Comparison of ENCODE assay signal across 26 cellular contexts in genomic region chr9:76433406-76433805, GRCh38. TPM values are rescaled to one million over a fixed set of nuclear protein-coding genes. Genes with fewer than 3 reads are reported as not detected.
DNase-seq lines count a peak whose midpoint lies in the region; ATAC-seq and TF ChIP-seq lines count a peak whose summit lies in the region.
"Had no signal": no experiment of that assay in that cellular context is flagged by ENCODE, and none has a peak within 500 bp of the region (broad histone marks: within the 10 kb centered on the region; RNA-seq: fewer than 3 reads in every experiment).

No MANE protein-coding gene starts in this region.

- no peak overlapping the region for H3K4me3 ChIP-seq in astrocyte of the cerebellum (ENCODE audit: low read depth, low read length)
- H3K4me3 ChIP-seq: right atrium auricular region, stomach, tibial nerve had no signal

- H3K4me1 Mint-ChIP-seq in activated naive CD8-positive, alpha-beta T cell treated with anti-CD3 and anti-CD28 coated beads, Interleukin-2, amount 50 U/mL, for 24 hours = peaks cover 28% of the 10 kb centered on the region
- peaks cover 10% of the 10 kb centered on the region for H3K4me1 Mint-ChIP-seq in activated naive CD8-positive, alpha-beta T cell treated with anti-CD3 and anti-CD28 coated beads for 36 hours
- H3K4me1 Mint-ChIP-seq: central memory CD8-positive, alpha-beta T cell; nephron progenitor cell had no signal

- no peak for DNase-seq in activated naive CD8-positive, alpha-beta T cell treated with anti-CD3 and anti-CD28 coated beads, Interleukin-2, amount 50 U/mL, for 24 hours
- no peak for DNase-seq in activated naive CD8-positive, alpha-beta T cell treated with anti-CD3 and anti-CD28 coated beads for 36 hours
- DNase-seq in M059J (ENCODE audit: low read depth) (peak; percentile 39), astrocyte of the cerebellum (ENCODE audit: low read depth) (no peak), GM13976 (ENCODE audit: low spot score) (no peak), midbrain (lab: John Stamatoyannopoulos, UW) (no peak)
- no peak for DNase-seq in stimulated activated naive CD8-positive, alpha-beta T cell treated with anti-CD3 and anti-CD28 coated beads, Interleukin-15, Interleukin-2, amounts not matched to agents 100 U/mL and 50 U/mL, for 24 hours
- DNase-seq: activated CD8-positive, alpha-beta memory T cell treated with anti-CD3 and anti-CD28 coated beads, Interleukin-2, amount 50 U/mL, for 4 hours; activated naive CD4-positive, alpha-beta T cell; CD4-positive, CD25-positive, alpha-beta regulatory T cell; islet precursor cell; left ventricle myocardium superior; NCI-H1105 treated with DMSO at 0.1 percent for 48 hours; NCI-H2081 treated with DMSO at 0.1 percent for 48 hours; NCI-H82; nephron progenitor cell; Right ventricle myocardium superior; stimulated activated CD4-positive, alpha-beta T cell treated with anti-CD3 and anti-CD28 coated beads, Interleukin-12 subunit alpha, Interleukin-12 subunit beta, amount 100 ng/mL, for 4 hours; stomach; SW 1271; T1000 had no signal

- no peak overlapping the region for H3K4me3 Mint-ChIP-seq in activated naive CD8-positive, alpha-beta T cell treated with anti-CD3 and anti-CD28 coated beads, Interleukin-2, amount 50 U/mL, for 24 hours
- H3K4me3 Mint-ChIP-seq in activated naive CD8-positive, alpha-beta T cell treated with anti-CD3 and anti-CD28 coated beads for 36 hours = no peak overlapping the region
- H3K4me3 Mint-ChIP-seq: CD4-positive, CD25-positive, alpha-beta regulatory T cell; central memory CD8-positive, alpha-beta T cell; nephron progenitor cell had no signal

- in situ Hi-C loops in astrocyte of the cerebellum (cut with HindIII; ENCODE audit: low sequenced_read_pairs) = no loop called here
- in situ Hi-C loops in GM13976 (cut with MboI; ENCODE audit: low sequenced_read_pairs, unreplicated experiment) = no loop called here

- no peaks in the 10 kb centered on the region for H3K36me3 Mint-ChIP-seq in activated naive CD8-positive, alpha-beta T cell treated with anti-CD3 and anti-CD28 coated beads, Interleukin-2, amount 50 U/mL, for 24 hours (ENCODE audit: low read depth)
- no peaks in the 10 kb centered on the region for H3K36me3 Mint-ChIP-seq in activated naive CD8-positive, alpha-beta T cell treated with anti-CD3 and anti-CD28 coated beads for 36 hours
- H3K36me3 Mint-ChIP-seq: CD4-positive, CD25-positive, alpha-beta regulatory T cell had no signal

- H3K9me3 Mint-ChIP-seq in activated naive CD8-positive, alpha-beta T cell treated with anti-CD3 and anti-CD28 coated beads, Interleukin-2, amount 50 U/mL, for 24 hours = no peaks in the 10 kb centered on the region
- no peaks in the 10 kb centered on the region for H3K9me3 Mint-ChIP-seq in activated naive CD8-positive, alpha-beta T cell treated with anti-CD3 and anti-CD28 coated beads for 36 hours
- H3K9me3 Mint-ChIP-seq: CD4-positive, CD25-positive, alpha-beta regulatory T cell; central memory CD8-positive, alpha-beta T cell had no signal

- TF ChIP-seq CTCF in astrocyte of the cerebellum (IDR thresholded peaks at IDR 0.05; ENCODE audit: low read depth, low read length, missing control alignments) (peak; percentile 5), GM13976 (IDR thresholded peaks at IDR 0.05; ENCODE audit: borderline replicate concordance, control extremely low read depth, extremely low read depth, insufficient read depth, missing control alignments) (no peak)

- peaks cover 4% of the 10 kb centered on the region for H3K27me3 Mint-ChIP-seq in activated naive CD8-positive, alpha-beta T cell treated with anti-CD3 and anti-CD28 coated beads, Interleukin-2, amount 50 U/mL, for 24 hours
- peaks cover 14% of the 10 kb centered on the region for H3K27me3 Mint-ChIP-seq in activated naive CD8-positive, alpha-beta T cell treated with anti-CD3 and anti-CD28 coated beads for 36 hours
- H3K27me3 Mint-ChIP-seq: CD4-positive, CD25-positive, alpha-beta regulatory T cell; central memory CD8-positive, alpha-beta T cell had no signal

- peak; percentile 30 for ATAC-seq in activated naive CD8-positive, alpha-beta T cell treated with anti-CD3 and anti-CD28 coated beads, Interleukin-2, amount 50 U/mL, for 24 hours
- peak; percentile 39 for ATAC-seq in stimulated activated naive CD8-positive, alpha-beta T cell treated with anti-CD3 and anti-CD28 coated beads, Interleukin-15, Interleukin-2, amounts not matched to agents 100 U/mL and 50 U/mL, for 24 hours
- ATAC-seq in HG03442 (IDR thresholded peaks at IDR 0.05; ENCODE audit: unreplicated experiment) = no peak
- ATAC-seq: HCT116, left ventricle myocardium superior had no signal

- H3K27ac Mint-ChIP-seq in activated naive CD8-positive, alpha-beta T cell treated with anti-CD3 and anti-CD28 coated beads, Interleukin-2, amount 50 U/mL, for 24 hours = peak overlapping the region; percentile 29
- no peak overlapping the region for H3K27ac Mint-ChIP-seq in activated naive CD8-positive, alpha-beta T cell treated with anti-CD3 and anti-CD28 coated beads for 36 hours
- H3K27ac Mint-ChIP-seq: CD4-positive, CD25-positive, alpha-beta regulatory T cell; nephron progenitor cell had no signal

RNA-seq across cellular contexts. Expression of gene GCNT1, which starts 25.6 kb away (rescaled TPM):
- 1 to 10 TPM; 4.3 to 5.4 TPM for total RNA-seq in activated naive CD8-positive, alpha-beta T cell treated with anti-CD3 and anti-CD28 coated beads for 36 hours
- total RNA-seq in M059J (2014; rRNA removed; shearing (Covaris generic)) = 82.2 and 86.3 TPM in 2 replicates

RNA-seq across cellular contexts. Expression of gene RFK, which starts 39.2 kb away (rescaled TPM):
- 10 to 100 TPM; 11.3 to 11.9 TPM for total RNA-seq in activated naive CD8-positive, alpha-beta T cell treated with anti-CD3 and anti-CD28 coated beads for 36 hours
- total RNA-seq in M059J (2014; rRNA removed; shearing (Covaris generic)) = 37.6 and 42.7 TPM in 2 replicates

Comparison
In these comparisons a context has a peak if more than half of its experiments do, and no peak if none do; other contexts are left out.
1. RNA of gene GCNT1, which starts 25.6 kb away (total RNA-seq): 82.2 to 86.3 TPM in M059J; 4.3 to 5.4 TPM in activated naive CD8-positive, alpha-beta T cell treated with anti-CD3 and anti-CD28 coated beads for 36 hours; every median in the first group is over 10 times any median in the second.